Comparison of ENCODE assay signal across 23 cellular contexts in genomic region chr3:178381555-178381954, GRCh38.
DNase-seq lines count a peak whose midpoint lies in the region; ATAC-seq and TF ChIP-seq lines count a peak whose summit lies in the region.
"Had no signal": no experiment of that assay in that cellular context is flagged by ENCODE, and none has a peak within 500 bp of the region (broad histone marks: within the 10 kb centered on the region; RNA-seq: fewer than 3 reads in every experiment).

No MANE protein-coding gene starts in this region.

- no peak overlapping the region for H2AFZ ChIP-seq in mesenchymal stem cell (ENCODE audit: low read depth, low read length)
- H2AFZ ChIP-seq: GM23338, hepatocyte had no signal

- no peak overlapping the region for H3K18ac ChIP-seq in mesenchymal stem cell (ENCODE audit: low read depth in 1 of 2, low read length in 2 of 2)

- no peaks in the 10 kb centered on the region for H3K79me1 ChIP-seq in mesenchymal stem cell (replicated peaks; ENCODE audit: low read length, poor library complexity, severe bottlenecking)

- POLR2A ChIA-PET in T-cell (lab: Charles Lee): no interaction called here

- in situ Hi-C loops in astrocyte of the spinal cord (cut with HindIII; ENCODE audit: low sequenced_read_pairs): no loop called here

- no peak overlapping the region for H4K91ac ChIP-seq in mesenchymal stem cell (ENCODE audit: low read length)

- no peaks in the 10 kb centered on the region for H3K9me3 ChIP-seq in mesenchymal stem cell (ENCODE audit: control insufficient read depth, low read length)
- H3K9me3 ChIP-seq in upper lobe of right lung: no peaks in the 10 kb centered on the region
- H3K9me3 ChIP-seq: gastrocnemius medialis had no signal

- CTCF ChIA-PET in T-cell (lab: Charles Lee): interaction anchor here in 1 of 2 donors (1.0 kb wide), 1 partner anchor 1509 kb away, joined by 4 read pairs; no protein-coding TSS in a partner anchor

- no peak overlapping the region for H3K14ac ChIP-seq in mesenchymal stem cell (ENCODE audit: low read length in 2 of 2)

- TF ChIP-seq CTCF in astrocyte of the spinal cord (IDR thresholded peaks at IDR 0.05; ENCODE audit: low read depth, low read length): no peak
- no peak for TF ChIP-seq CTCF in upper lobe of right lung (IDR thresholded peaks at IDR 0.05)

- no peak overlapping the region for H4K8ac ChIP-seq in mesenchymal stem cell (ENCODE audit: low read length)

- H3K27ac ChIP-seq in mesenchymal stem cell (ENCODE audit: low read length, poor library complexity, severe bottlenecking) (no peak overlapping the region), upper lobe of right lung (peak overlapping the region; percentile 26)
- H3K27ac ChIP-seq: gastrocnemius medialis had no signal

- no peak overlapping the region for H3K4ac ChIP-seq in mesenchymal stem cell (ENCODE audit: low read depth in 1 of 2, low read length in 2 of 2)

- no peak overlapping the region for H3K4me2 ChIP-seq in mesenchymal stem cell (ENCODE audit: low read length, poor library complexity, severe bottlenecking)
- H3K4me2 ChIP-seq: GM23338, hepatocyte had no signal

- no peak for ATAC-seq in upper lobe of right lung
- ATAC-seq in T-cell (replicated peaks in 1 of 4): no peak
- ATAC-seq: activated T-cell treated with anti-CD3 and anti-CD28 coated beads, Interleukin-2, amount 50 U/mL, for 72 hours; effector memory CD8-positive, alpha-beta T cell; esophagus mucosa; gastrocnemius medialis; GM23338 had no signal

- no CpG with 5 or more reads among the region's 1 CpG for WGBS in mesenchymal stem cell

- H3K36me3 Mint-ChIP-seq in T-cell: no peaks in the 10 kb centered on the region
- H3K36me3 Mint-ChIP-seq: naive B cell had no signal

- H3K9me3 Mint-ChIP-seq in T-cell: no peaks in the 10 kb centered on the region
- H3K9me3 Mint-ChIP-seq: activated T-cell treated with anti-CD3 and anti-CD28 coated beads, Interleukin-2, amount 50 U/mL, for 72 hours; effector memory CD8-positive, alpha-beta T cell; GM23338; naive B cell had no signal

- no peak overlapping the region for H2BK15ac ChIP-seq in mesenchymal stem cell (ENCODE audit: low read depth, poor library complexity, severe bottlenecking)

- no peak overlapping the region for H2BK120ac ChIP-seq in mesenchymal stem cell (ENCODE audit: low read depth, low read length)

- H3K27me3 ChIP-seq in mesenchymal stem cell (ENCODE audit: control insufficient read depth in 1 of 2, insufficient read depth in 1 of 2, low read length in 2 of 2) (no peaks in the 10 kb centered on the region), upper lobe of right lung (no peaks in the 10 kb centered on the region)
- H3K27me3 ChIP-seq: gastrocnemius medialis, hepatocyte had no signal

- no peak overlapping the region for H3K27ac Mint-ChIP-seq in T-cell
- H3K27ac Mint-ChIP-seq: activated T-cell treated with anti-CD3 and anti-CD28 coated beads, Interleukin-2, amount 50 U/mL, for 72 hours; effector memory CD8-positive, alpha-beta T cell; GM23338; naive B cell had no signal

- H3K36me3 ChIP-seq in mesenchymal stem cell (ENCODE audit: control insufficient read depth in 1 of 2, insufficient read depth in 2 of 2, low read depth in 1 of 2, low read length in 2 of 2): no peaks in the 10 kb centered on the region
- no peaks in the 10 kb centered on the region for H3K36me3 ChIP-seq in upper lobe of right lung
- H3K36me3 ChIP-seq: gastrocnemius medialis had no signal

- H3K4me3 Mint-ChIP-seq in T-cell: no peak overlapping the region
- H3K4me3 Mint-ChIP-seq: activated T-cell treated with anti-CD3 and anti-CD28 coated beads, Interleukin-2, amount 50 U/mL, for 72 hours; effector memory CD8-positive, alpha-beta T cell; GM23338; naive B cell had no signal

- no peak overlapping the region for H3K23ac ChIP-seq in mesenchymal stem cell (ENCODE audit: low read length in 2 of 2)

- no peak overlapping the region for H2BK12ac ChIP-seq in mesenchymal stem cell (ENCODE audit: low read length in 2 of 2)

- H3K4me1 Mint-ChIP-seq in T-cell: no peaks in the 10 kb centered on the region
- H3K4me1 Mint-ChIP-seq: naive B cell had no signal

- no peak overlapping the region for H2AK5ac ChIP-seq in mesenchymal stem cell (ENCODE audit: low read length, severe bottlenecking)

- DNase-seq in M059J (ENCODE audit: low read depth) (peak; percentile 19), astrocyte of the spinal cord (ENCODE audit: low read depth, low spot score) (peak; percentile 27), mesenchymal stem cell (peak; percentile 65), upper lobe of right lung (no peak), cardiac septum (ENCODE audit: low spot score) (no peak), 8988T (no peak), T-cell (no peak)
- DNase-seq: activated CD4-positive, alpha-beta T cell treated with anti-CD3 and anti-CD28 coated beads, Interleukin-2, amount 50 U/mL, for 4 hours; activated CD4-positive, CD25-positive, alpha-beta regulatory T cell; activated naive CD4-positive, alpha-beta T cell; activated T-cell treated with anti-CD3 and anti-CD28 coated beads, Interleukin-2, amount 50 U/mL, for 72 hours; cortex of kidney; effector memory CD8-positive, alpha-beta T cell; gastrocnemius medialis; Karpas-422; naive B cell; NCI-H146; NCI-H446 treated with DMSO at 0.1 percent for 48 hours; nucleus accumbens; Right ventricle myocardium superior had no signal

- no peak overlapping the region for H3K4me3 ChIP-seq in astrocyte of the spinal cord (ENCODE audit: low read depth, low read length)
- H3K4me3 ChIP-seq in mesenchymal stem cell (ENCODE audit: insufficient read depth in 1 of 2, low read depth in 1 of 2, low read length in 2 of 2): no peak overlapping the region
- no peak overlapping the region for H3K4me3 ChIP-seq in upper lobe of right lung
- H3K4me3 ChIP-seq: gastrocnemius medialis, GM23338, hepatocyte had no signal

- no peak overlapping the region for H2BK5ac ChIP-seq in mesenchymal stem cell (ENCODE audit: low read depth, low read length, poor library complexity, severe bottlenecking)

- H3K4me1 ChIP-seq in mesenchymal stem cell (ENCODE audit: control insufficient read depth, insufficient read depth, low read depth, low read length) (no peaks in the 10 kb centered on the region), upper lobe of right lung (peaks cover 5% of the 10 kb centered on the region)

- intact Hi-C loops in upper lobe of right lung (cut with DNase I) (no loop called here), cardiac septum (cut with DNase I) (loop anchor here (5.0 to 10.0 kb wide), 7 partner anchors 54 to 1867 kb away; partner anchors contain the start of gene TBL1XR1)

- peaks cover 9 to 10% of the 10 kb centered on the region in 2 donors for H3K27me3 Mint-ChIP-seq in T-cell
- H3K27me3 Mint-ChIP-seq: naive B cell had no signal

- H3K9ac ChIP-seq in mesenchymal stem cell (ENCODE audit: low read length): no peak overlapping the region

Comparison
In these comparisons a context has a peak if more than half of its experiments do, and no peak if none do; other contexts are left out.
1. DNase-seq: peak in M059J (single experiment), astrocyte of the spinal cord (single experiment) and mesenchymal stem cell (single experiment); none in upper lobe of right lung (single experiment), cardiac septum (single experiment), 8988T (single experiment) and T-cell (0 of 34).